15 cellular contexts compared by ENCODE assay signal in genomic region chr13:29196409-29197074, GRCh38.
DNase-seq lines count a peak whose midpoint lies in the region; ATAC-seq, FAIRE-seq and TF ChIP-seq lines count a peak whose summit lies in the region.
"Had no signal": no experiment of that assay in that cellular context is flagged by ENCODE, and none has a peak within 500 bp of the region (broad histone marks: within the 10 kb centered on the region; RNA-seq: fewer than 3 reads in every experiment).

No MANE protein-coding gene starts in this region.

- DNase-seq in GM12891 (ENCODE audit: insufficient read length, low spot score) (no peak), activated T-cell treated with anti-CD3 and anti-CD28 coated beads for 4 hours (no peak), brain microvascular endothelial cell (no peak), left colon (no peak)
- DNase-seq in activated T-cell treated with anti-CD3 and anti-CD28 coated beads, Interleukin-2, amount 50 U/mL, for 72 hours, result no peak
- DNase-seq: esophagus squamous epithelium; immature natural killer cell; natural killer cell; NCI-H1092 treated with DMSO at 0.1 percent for 48 hours; NK-92 treated with Interleukin-12 subunit alpha and Interleukin-12 subunit beta, amount 100 ng/mL, for 24 hours had no signal

- H3K27me3 ChIP-seq in brain microvascular endothelial cell (replicated peaks), result no peaks in the 10 kb centered on the region
- H3K27me3 ChIP-seq: esophagus squamous epithelium had no signal

- no peak for TF ChIP-seq CTCF in brain microvascular endothelial cell (IDR thresholded peaks at IDR 0.05; ENCODE audit: low read depth, low read length, missing control alignments)

- H3K9me3 Mint-ChIP-seq in activated T-cell treated with anti-CD3 and anti-CD28 coated beads, Interleukin-2, amount 50 U/mL, for 72 hours, result peaks cover 8 to 9% of the 10 kb centered on the region in 2 donors

- no peak overlapping the region for H3K4me3 Mint-ChIP-seq in activated T-cell treated with anti-CD3 and anti-CD28 coated beads, Interleukin-2, amount 50 U/mL, for 72 hours
- H3K4me3 Mint-ChIP-seq: brain, immature natural killer cell, natural killer cell had no signal

- no peaks in the 10 kb centered on the region for H3K27me3 Mint-ChIP-seq in activated T-cell treated with anti-CD3 and anti-CD28 coated beads, Interleukin-2, amount 50 U/mL, for 72 hours (ENCODE audit: low read depth)

- H3K36me3 ChIP-seq in brain microvascular endothelial cell (replicated peaks), result no peaks in the 10 kb centered on the region
- H3K36me3 ChIP-seq: esophagus squamous epithelium had no signal

- FAIRE-seq in GM12891 (lab: Jason Lieb, UNC), result no peak

- H3K4me1 Mint-ChIP-seq in activated T-cell treated with anti-CD3 and anti-CD28 coated beads, Interleukin-2, amount 50 U/mL, for 72 hours (ENCODE audit: low read depth), result no peaks in the 10 kb centered on the region
- H3K4me1 Mint-ChIP-seq: brain, immature natural killer cell, natural killer cell had no signal

- intact Hi-C loops in left colon (cut with DNase I, micrococcal nuclease), result no loop called here

- peaks cover 2 to 4% of the 10 kb centered on the region in 2 donors for H3K36me3 Mint-ChIP-seq in activated T-cell treated with anti-CD3 and anti-CD28 coated beads, Interleukin-2, amount 50 U/mL, for 72 hours (ENCODE audit: insufficient read depth in 2 of 2)
- H3K36me3 Mint-ChIP-seq: brain, immature natural killer cell, natural killer cell had no signal

- ATAC-seq in GM19438 (IDR thresholded peaks at IDR 0.05; ENCODE audit: low read depth, unreplicated experiment), result peak; percentile 92
- ATAC-seq in HG02870 (IDR thresholded peaks at IDR 0.05; ENCODE audit: unreplicated experiment), result peak; percentile 97
- ATAC-seq in HG03521 (IDR thresholded peaks at IDR 0.05; ENCODE audit: unreplicated experiment), result peak; percentile 81
- no peak for ATAC-seq in left colon
- ATAC-seq in activated T-cell treated with anti-CD3 and anti-CD28 coated beads, Interleukin-2, amount 50 U/mL, for 72 hours (replicated peaks in 1 of 2), result no peak
- ATAC-seq: natural killer cell had no signal

- no peak overlapping the region for H3K27ac ChIP-seq in brain microvascular endothelial cell
- H3K27ac ChIP-seq: esophagus squamous epithelium, skin epidermis had no signal

- no peak overlapping the region for H3K4me3 ChIP-seq in brain microvascular endothelial cell (ENCODE audit: low read depth, low read length)
- H3K4me3 ChIP-seq: esophagus squamous epithelium, skin epidermis had no signal

- no peak for TF ChIP-seq POLR2A in GM12891 (IDR thresholded peaks at IDR 0.05; ENCODE audit: low read depth, low read length)

- H3K27ac Mint-ChIP-seq in activated T-cell treated with anti-CD3 and anti-CD28 coated beads, Interleukin-2, amount 50 U/mL, for 72 hours, result no peak overlapping the region
- H3K27ac Mint-ChIP-seq: brain, immature natural killer cell, natural killer cell had no signal

- in situ Hi-C loops in brain microvascular endothelial cell (cut with HindIII; ENCODE audit: low pct_ligation_motif_present, low sequenced_read_pairs), result no loop called here

TF ChIP-seq in GM12891, 5 proteins besides CTCF, POLR2A, EP300 and RAD21:
- TF ChIP-seq PAX5 (IDR thresholded peaks at IDR 0.05; ENCODE audit: insufficient read depth, low read length, severe bottlenecking), result no peak
- peak; percentile 92 for TF ChIP-seq SPI1 (IDR thresholded peaks at IDR 0.05; ENCODE audit: low read depth, low read length)
- no peak for TF ChIP-seq POLR2AphosphoS5 (IDR thresholded peaks at IDR 0.05; ENCODE audit: low read depth, low read length)

Comparison
In these comparisons a context has a peak if more than half of its experiments do, and no peak if none do; other contexts are left out.
1. ATAC-seq: peak in GM19438 (single experiment), HG02870 (single experiment) and HG03521 (single experiment); none in left colon (single experiment) and activated T-cell treated with anti-CD3 and anti-CD28 coated beads, Interleukin-2, amount 50 U/mL, for 72 hours (0 of 2).